In genomic region chr11:113874920-113875413, GRCh38 we compare ENCODE assay signal across 9 cellular contexts. TPM values are rescaled to one million over a fixed set of nuclear protein-coding genes. Genes with fewer than 3 reads are reported as not detected.
DNase-seq lines count a peak whose midpoint lies in the region; ATAC-seq and TF ChIP-seq lines count a peak whose summit lies in the region.
"Had no signal": no experiment of that assay in that cellular context is flagged by ENCODE, and none has a peak within 500 bp of the region (broad histone marks: within the 10 kb centered on the region; RNA-seq: fewer than 3 reads in every experiment).

No MANE protein-coding gene starts in this region.

- ATAC-seq in GM19463 (IDR thresholded peaks at IDR 0.05; ENCODE audit: unreplicated experiment), result peak; percentile 67
- ATAC-seq in HG03521 (IDR thresholded peaks at IDR 0.05; ENCODE audit: unreplicated experiment), result peak; percentile 64
- ATAC-seq in activated CD8-positive, alpha-beta T cell treated with anti-CD3 and anti-CD28 coated beads, Interleukin-2, amount 10 ng/mL, durations not matched to agents 7 days and 5 days, result peak; percentile 77

- no peak for TF ChIP-seq POLR2A in prostate gland (IDR thresholded peaks at IDR 0.05)

- H3K27me3 Mint-ChIP-seq in CD4-positive, alpha-beta memory T cell, result no peaks in the 10 kb centered on the region
- no peaks in the 10 kb centered on the region for H3K27me3 Mint-ChIP-seq in activated CD8-positive, alpha-beta T cell treated with anti-CD3 and anti-CD28 coated beads, Interleukin-2, amount 10 ng/mL, durations not matched to agents 7 days and 5 days (ENCODE audit: low read depth)

- WGBS in prostate gland, result 0% methylated on average over 35 of the region's 35 CpGs

- CTCF ChIA-PET in CD4-positive, alpha-beta memory T cell (lab: Charles Lee; ENCODE audit: partially characterized antibody), result interaction anchor here (1.7 kb wide), 1 partner anchor 24 kb away, joined by 4 read pairs; no protein-coding TSS in a partner anchor
- CTCF ChIA-PET in activated CD8-positive, alpha-beta T cell treated with anti-CD3 and anti-CD28 coated beads, Interleukin-2, amount 10 ng/mL, durations not matched to agents 7 days and 5 days (lab: Charles Lee), result interaction anchor here (1.0 kb wide), 1 partner anchor 102 kb away, joined by 3 read pairs; the partner anchor contains the start of gene ZW10

- H3K36me3 ChIP-seq in CD4-positive, alpha-beta memory T cell (ENCODE audit: insufficient read depth, low read length), result no peaks in the 10 kb centered on the region
- no peaks in the 10 kb centered on the region for H3K36me3 ChIP-seq in prostate gland

- POLR2A ChIA-PET in CD4-positive, alpha-beta memory T cell (lab: Charles Lee; ENCODE audit: partially characterized antibody), result interaction anchor here (1.3 kb wide), 1 partner anchor 15 kb away, joined by 3 read pairs; no protein-coding TSS in a partner anchor
- POLR2A ChIA-PET in activated CD8-positive, alpha-beta T cell treated with anti-CD3 and anti-CD28 coated beads, Interleukin-2, amount 10 ng/mL, durations not matched to agents 7 days and 5 days (lab: Charles Lee), result interaction anchor here (1.5 to 1.8 kb wide), 2 partner anchors 9 to 12 kb away, joined by 5 to 9 read pairs; no protein-coding TSS in a partner anchor

- H3K4me1 ChIP-seq in CD4-positive, alpha-beta memory T cell (ENCODE audit: insufficient read depth, low read length), result peaks cover 24% of the 10 kb centered on the region
- no peaks in the 10 kb centered on the region for H3K4me1 ChIP-seq in prostate gland (replicated peaks)

- peaks cover 6 to 7% of the 10 kb centered on the region in 2 donors for H3K36me3 Mint-ChIP-seq in CD4-positive, alpha-beta memory T cell
- H3K36me3 Mint-ChIP-seq in activated CD8-positive, alpha-beta T cell treated with anti-CD3 and anti-CD28 coated beads, Interleukin-2, amount 10 ng/mL, durations not matched to agents 7 days and 5 days (ENCODE audit: low read depth), result peaks cover 32% of the 10 kb centered on the region

- peak overlapping the region; percentile 82 to 95 (median 88) for H3K4me3 Mint-ChIP-seq in CD4-positive, alpha-beta memory T cell
- H3K4me3 Mint-ChIP-seq in activated CD8-positive, alpha-beta T cell treated with anti-CD3 and anti-CD28 coated beads, Interleukin-2, amount 10 ng/mL, durations not matched to agents 7 days and 5 days, result peak overlapping the region; percentile 84

- H3K9me3 ChIP-seq in CD4-positive, alpha-beta memory T cell (ENCODE audit: control insufficient read depth in 1 of 2, low read length in 2 of 2), result no peaks in the 10 kb centered on the region
- no peaks in the 10 kb centered on the region for H3K9me3 ChIP-seq in prostate gland

- H3K27me3 ChIP-seq in CD4-positive, alpha-beta memory T cell (ENCODE audit: insufficient read depth, low read length), result no peaks in the 10 kb centered on the region
- no peaks in the 10 kb centered on the region for H3K27me3 ChIP-seq in prostate gland (replicated peaks; ENCODE audit: insufficient read depth)

- intact Hi-C loops in CD4-positive, alpha-beta memory T cell (cut with micrococcal nuclease), result loop anchor here (1.0 to 5.0 kb wide), 4 partner anchors 103 to 563 kb away; partner anchors contain the start of genes C11orf71, RBM7, REXO2 and TTC12
- intact Hi-C loops in prostate gland (cut with DNase I), result loop anchor here (10.0 kb wide), 1 partner anchor 100 kb away; the partner anchor contains the start of genes CLDN25 and ZW10

- H3K27ac Mint-ChIP-seq in CD4-positive, alpha-beta memory T cell, result peak overlapping the region; percentile 74 to 95 (median 85)
- H3K27ac Mint-ChIP-seq in activated CD8-positive, alpha-beta T cell treated with anti-CD3 and anti-CD28 coated beads, Interleukin-2, amount 10 ng/mL, durations not matched to agents 7 days and 5 days, result peak overlapping the region; percentile 86

- peaks cover 0 to 3% (median 0%) of the 10 kb centered on the region in 8 donors for H3K9me3 Mint-ChIP-seq in CD4-positive, alpha-beta memory T cell
- H3K9me3 Mint-ChIP-seq in activated CD8-positive, alpha-beta T cell treated with anti-CD3 and anti-CD28 coated beads, Interleukin-2, amount 10 ng/mL, durations not matched to agents 7 days and 5 days (ENCODE audit: insufficient read depth), result no peaks in the 10 kb centered on the region

- peak overlapping the region; percentile 68 for H3K27ac ChIP-seq in CD4-positive, alpha-beta memory T cell (ENCODE audit: low read depth, low read length)
- peak overlapping the region; percentile 72 to 79 for H3K27ac ChIP-seq in prostate gland

- peak overlapping the region; percentile 48 to 78 for H3K4me3 ChIP-seq in CD4-positive, alpha-beta memory T cell (ENCODE audit: low read length in 2 of 2)
- peak overlapping the region; percentile 81 to 83 for H3K4me3 ChIP-seq in foreskin fibroblast (ENCODE audit: low read depth in 1 of 2, low read length in 2 of 2)
- peak overlapping the region; percentile 69 to 74 for H3K4me3 ChIP-seq in prostate gland

- peak in 3 of 5 donors; percentile 59 to 69 (median 66) for DNase-seq in CD4-positive, alpha-beta memory T cell
- no peak for DNase-seq in activated CD8-positive, alpha-beta T cell treated with anti-CD3 and anti-CD28 coated beads, Interleukin-2, amount 10 ng/mL, durations not matched to agents 7 days and 5 days
- DNase-seq in foreskin fibroblast (peak in 1 of 2 donors; percentile 14), prostate gland (ENCODE audit: low spot score) (peak; percentile 26), NCI-H1694 (lab: John Stamatoyannopoulos, UW) (no peak)
- no peak for DNase-seq in activated effector memory CD4-positive, alpha-beta T cell treated with anti-CD3 and anti-CD28 coated beads, Interleukin-2, amount 50 U/mL, for 16 hours

- peaks cover 23 to 55% (median 39%) of the 10 kb centered on the region in 4 donors for H3K4me1 Mint-ChIP-seq in CD4-positive, alpha-beta memory T cell
- H3K4me1 Mint-ChIP-seq in activated CD8-positive, alpha-beta T cell treated with anti-CD3 and anti-CD28 coated beads, Interleukin-2, amount 10 ng/mL, durations not matched to agents 7 days and 5 days (ENCODE audit: low read depth), result peaks cover 54% of the 10 kb centered on the region

- TF ChIP-seq CTCF in foreskin fibroblast (IDR thresholded peaks at IDR 0.05; ENCODE audit: low read depth, low read length), result no peak
- no peak for TF ChIP-seq CTCF in prostate gland (IDR thresholded peaks at IDR 0.05)

RNA-seq across cellular contexts. Expression of gene USP28, which starts 0.4 kb away (rescaled TPM):
- total RNA-seq in CD4-positive, alpha-beta memory T cell, result 10 to 100 TPM; 17.2 to 17.3 TPM
- polyA plus RNA-seq in CD4-positive, alpha-beta memory T cell, result 10 to 100 TPM; 19.3 to 22.4 TPM
- 10 to 100 TPM; 46.8 to 53.0 TPM for total RNA-seq in activated CD8-positive, alpha-beta T cell treated with anti-CD3 and anti-CD28 coated beads, Interleukin-2, amount 10 ng/mL, durations not matched to agents 7 days and 5 days
- total RNA-seq in prostate gland, result 10 to 100 TPM; 28.9 to 31.5 TPM

RNA-seq across cellular contexts. Expression of gene HTR3B, which starts 29.6 kb away (rescaled TPM):
- total RNA-seq in CD4-positive, alpha-beta memory T cell, result not detected
- not detected for polyA plus RNA-seq in CD4-positive, alpha-beta memory T cell
- not detected for total RNA-seq in activated CD8-positive, alpha-beta T cell treated with anti-CD3 and anti-CD28 coated beads, Interleukin-2, amount 10 ng/mL, durations not matched to agents 7 days and 5 days
- not detected for total RNA-seq in prostate gland
- total RNA-seq: T-helper 2 cell treated with Interferon-gamma antibody and Interleukin-4, amounts not matched to agents 100 ng/mL and 5 ng/mL, for 36 hours had no signal

Comparison
In these comparisons a context has a peak if more than half of its experiments do, and no peak if none do; other contexts are left out.
1. DNase-seq: peak in CD4-positive, alpha-beta memory T cell (3 of 5) and prostate gland (single experiment); none in activated CD8-positive, alpha-beta T cell treated with anti-CD3 and anti-CD28 coated beads, Interleukin-2, amount 10 ng/mL, durations not matched to agents 7 days and 5 days (single experiment), activated effector memory CD4-positive, alpha-beta T cell treated with anti-CD3 and anti-CD28 coated beads, Interleukin-2, amount 50 U/mL, for 16 hours (single experiment) and NCI-H1694 (single experiment).
2. Peak in every context shown above with its lines, with median percentiles within 50 percentile points of each other: H3K4me3 ChIP-seq and ATAC-seq.